ENCODE assay signal across 13 cellular contexts in genomic region chr18:13538630-13539029, GRCh38.
A peak's percentile ranks its signal among the peaks of the same experiment; 100 is the strongest.
DNase-seq lines count a peak whose midpoint lies in the region; ATAC-seq and TF ChIP-seq lines count a peak whose summit lies in the region.
"Had no signal": no experiment of that assay in that cellular context is flagged by ENCODE, and none has a peak within 500 bp of the region (broad histone marks: within the 10 kb centered on the region; RNA-seq: fewer than 3 reads in every experiment).

No MANE protein-coding gene starts in this region.

- peaks cover 51% of the 10 kb centered on the region for H3K4me1 Mint-ChIP-seq in activated CD4-positive, alpha-beta memory T cell treated with anti-CD3 and anti-CD28 coated beads for 36 hours (ENCODE audit: low read depth)
- peaks cover 14% of the 10 kb centered on the region for H3K4me1 Mint-ChIP-seq in activated CD4-positive, alpha-beta memory T cell treated with anti-CD3 and anti-CD28 coated beads, Interleukin-2, amount 10 ng/mL, durations not matched to agents 7 days and 5 days
- H3K4me1 Mint-ChIP-seq in central memory CD8-positive, alpha-beta T cell = peaks cover 41% of the 10 kb centered on the region

- peak overlapping the region; percentile 96 for H3K27ac ChIP-seq in smooth muscle cell (ENCODE audit: low read depth)

- no peaks in the 10 kb centered on the region for H3K27me3 Mint-ChIP-seq in activated CD4-positive, alpha-beta memory T cell treated with anti-CD3 and anti-CD28 coated beads for 36 hours
- H3K27me3 Mint-ChIP-seq in activated CD4-positive, alpha-beta memory T cell treated with anti-CD3 and anti-CD28 coated beads, Interleukin-2, amount 10 ng/mL, durations not matched to agents 7 days and 5 days = no peaks in the 10 kb centered on the region
- no peaks in the 10 kb centered on the region for H3K27me3 Mint-ChIP-seq in central memory CD8-positive, alpha-beta T cell

- CTCF ChIA-PET in activated CD4-positive, alpha-beta memory T cell treated with anti-CD3 and anti-CD28 coated beads for 36 hours (lab: Charles Lee) = interaction anchor here (1.7 kb wide), 1 partner anchor 323 kb away, joined by 6 read pairs; no protein-coding TSS in a partner anchor
- CTCF ChIA-PET in activated CD4-positive, alpha-beta memory T cell treated with anti-CD3 and anti-CD28 coated beads, Interleukin-2, amount 10 ng/mL, durations not matched to agents 7 days and 5 days (lab: Charles Lee) = interaction anchor here (1.3 kb wide), 1 partner anchor 379 kb away, joined by 4 read pairs; no protein-coding TSS in a partner anchor

- H3K4me3 Mint-ChIP-seq in activated CD4-positive, alpha-beta memory T cell treated with anti-CD3 and anti-CD28 coated beads for 36 hours = no peak overlapping the region
- H3K4me3 Mint-ChIP-seq in activated CD4-positive, alpha-beta memory T cell treated with anti-CD3 and anti-CD28 coated beads, Interleukin-2, amount 10 ng/mL, durations not matched to agents 7 days and 5 days = no peak overlapping the region
- H3K4me3 Mint-ChIP-seq in central memory CD8-positive, alpha-beta T cell = no peak overlapping the region
- H3K4me3 Mint-ChIP-seq: T-helper 2 cell treated with Interferon-gamma antibody and Interleukin-4, amounts not matched to agents 5 μg/mL and 100 μg/mL, for 36 hours had no signal

- peak overlapping the region; percentile 20; the same call in 1 of the 2 replicates for H3K4me3 ChIP-seq in Jurkat, Clone E6-1 (ENCODE audit: low read length)
- no peak overlapping the region for H3K4me3 ChIP-seq in smooth muscle cell

- intact Hi-C loops in activated CD4-positive, alpha-beta memory T cell treated with anti-CD3 and anti-CD28 coated beads for 36 hours (cut with micrococcal nuclease) = no loop called here

- H3K9me3 Mint-ChIP-seq in activated CD4-positive, alpha-beta memory T cell treated with anti-CD3 and anti-CD28 coated beads for 36 hours = no peaks in the 10 kb centered on the region
- H3K9me3 Mint-ChIP-seq in activated CD4-positive, alpha-beta memory T cell treated with anti-CD3 and anti-CD28 coated beads, Interleukin-2, amount 10 ng/mL, durations not matched to agents 7 days and 5 days = no peaks in the 10 kb centered on the region
- H3K9me3 Mint-ChIP-seq in central memory CD8-positive, alpha-beta T cell = no peaks in the 10 kb centered on the region
- H3K9me3 Mint-ChIP-seq: T-helper 2 cell treated with Interferon-gamma antibody and Interleukin-4, amounts not matched to agents 5 μg/mL and 100 μg/mL, for 36 hours had no signal

- peaks cover 8% of the 10 kb centered on the region for H4K20me1 ChIP-seq in smooth muscle cell (ENCODE audit: low read depth)

- H3K79me2 ChIP-seq in smooth muscle cell (ENCODE audit: low read depth) = peaks cover 33% of the 10 kb centered on the region

- POLR2A ChIA-PET in activated CD4-positive, alpha-beta memory T cell treated with anti-CD3 and anti-CD28 coated beads for 36 hours (lab: Charles Lee) = no interaction called here
- POLR2A ChIA-PET in activated CD4-positive, alpha-beta memory T cell treated with anti-CD3 and anti-CD28 coated beads, Interleukin-2, amount 10 ng/mL, durations not matched to agents 7 days and 5 days (lab: Charles Lee) = no interaction called here

- H3K9ac ChIP-seq in smooth muscle cell (ENCODE audit: low read depth) = no peak overlapping the region

- H3K27me3 ChIP-seq in smooth muscle cell (ENCODE audit: low read depth) = no peaks in the 10 kb centered on the region

- no peak overlapping the region for H2AFZ ChIP-seq in smooth muscle cell (ENCODE audit: low read depth)

- peak overlapping the region; percentile 20 for H3K27ac Mint-ChIP-seq in activated CD4-positive, alpha-beta memory T cell treated with anti-CD3 and anti-CD28 coated beads for 36 hours
- H3K27ac Mint-ChIP-seq in activated CD4-positive, alpha-beta memory T cell treated with anti-CD3 and anti-CD28 coated beads, Interleukin-2, amount 10 ng/mL, durations not matched to agents 7 days and 5 days = no peak overlapping the region
- peak overlapping the region; percentile 5 for H3K27ac Mint-ChIP-seq in central memory CD8-positive, alpha-beta T cell (ENCODE audit: low read depth)

- H3K4me1 ChIP-seq in smooth muscle cell (ENCODE audit: low read depth) = peaks cover 19% of the 10 kb centered on the region

- peaks cover 2% of the 10 kb centered on the region for H3K36me3 Mint-ChIP-seq in activated CD4-positive, alpha-beta memory T cell treated with anti-CD3 and anti-CD28 coated beads for 36 hours
- peaks cover 2% of the 10 kb centered on the region for H3K36me3 Mint-ChIP-seq in activated CD4-positive, alpha-beta memory T cell treated with anti-CD3 and anti-CD28 coated beads, Interleukin-2, amount 10 ng/mL, durations not matched to agents 7 days and 5 days (ENCODE audit: low read depth)
- H3K36me3 Mint-ChIP-seq in central memory CD8-positive, alpha-beta T cell (ENCODE audit: insufficient read depth) = peaks cover 2% of the 10 kb centered on the region

- no peaks in the 10 kb centered on the region for H3K9me3 ChIP-seq in smooth muscle cell (replicated peaks; ENCODE audit: low read depth)

- peaks cover 24% of the 10 kb centered on the region for H3F3A ChIP-seq in smooth muscle cell (ENCODE audit: low read depth)

- DNase-seq in activated CD4-positive, alpha-beta memory T cell treated with anti-CD3 and anti-CD28 coated beads for 36 hours = no peak
- no peak for DNase-seq in activated CD4-positive, alpha-beta memory T cell treated with anti-CD3 and anti-CD28 coated beads, Interleukin-2, amount 10 ng/mL, durations not matched to agents 7 days and 5 days
- no peak for DNase-seq in Jurkat, Clone E6-1 (ENCODE audit: low read depth, low spot score)
- no peak for DNase-seq in central memory CD8-positive, alpha-beta T cell (ENCODE audit: low spot score in 2 of 2)
- DNase-seq in smooth muscle cell (lab: John Stamatoyannopoulos, UW; ENCODE audit: unreplicated experiment) (no peak), NCI-H748 treated with DMSO at 0.1 percent for 48 hours (lab: John Stamatoyannopoulos, UW) (no peak)
- DNase-seq: DMS 273 treated with DMSO at 0.1 percent for 48 hours, NCI-H345, trophoblast cell had no signal

- H3K4me2 ChIP-seq in smooth muscle cell = peak overlapping the region; percentile 82

- ATAC-seq in central memory CD8-positive, alpha-beta T cell (replicated peaks; ENCODE audit: extremely low read depth, poor library complexity, severe bottlenecking) = no peak
- ATAC-seq in GM18519 (IDR thresholded peaks at IDR 0.05; ENCODE audit: low FRiP score, unreplicated experiment) = no peak
- ATAC-seq in SK-N-SH treated with all-trans-retinoic acid at 6 μM for 48 hours = no peak
- ATAC-seq: Panc1 had no signal

- TF ChIP-seq CTCF in smooth muscle cell (IDR thresholded peaks at IDR 0.05; ENCODE audit: borderline replicate concordance, insufficient read depth, poor library complexity, severe bottlenecking) = no peak

- no peaks in the 10 kb centered on the region for H3K36me3 ChIP-seq in smooth muscle cell (ENCODE audit: low read depth)

- 35% methylated on average over 2 of the region's 2 CpGs for WGBS in smooth muscle cell (ENCODE audit: low lambda C conversion rate)

TF ChIP-seq in SK-N-SH treated with all-trans-retinoic acid at 6 μM for 48 hours, 23 proteins besides CTCF, POLR2A, EP300 and RAD21 (continues in another document):
- TF ChIP-seq BACH2 (CRISPR knock-in tag; IDR thresholded peaks at IDR 0.05; ENCODE audit: borderline replicate concordance) = no peak
- no peak for TF ChIP-seq ZC3H10 (CRISPR knock-in tag; IDR thresholded peaks at IDR 0.05)
- no peak for TF ChIP-seq SNAI2 (CRISPR knock-in tag; IDR thresholded peaks at IDR 0.05)
- no peak for TF ChIP-seq TSHZ2 (CRISPR knock-in tag; IDR thresholded peaks at IDR 0.05)
- no peak for TF ChIP-seq GLIS3 (CRISPR knock-in tag; IDR thresholded peaks at IDR 0.05)
- TF ChIP-seq PATZ1 (CRISPR knock-in tag; IDR thresholded peaks at IDR 0.05; ENCODE audit: borderline replicate concordance) = no peak
- no peak for TF ChIP-seq RARB (CRISPR knock-in tag; IDR thresholded peaks at IDR 0.05)
- TF ChIP-seq CSDC2 (CRISPR knock-in tag; IDR thresholded peaks at IDR 0.05) = no peak
- no peak for TF ChIP-seq ZNF8 (CRISPR knock-in tag; IDR thresholded peaks at IDR 0.05)
- no peak for TF ChIP-seq ZFP30 (CRISPR knock-in tag; IDR thresholded peaks at IDR 0.05)
- TF ChIP-seq ISL1 (CRISPR knock-in tag; IDR thresholded peaks at IDR 0.05) = no peak
